ENCODE assay signal across 8 cellular contexts in the genomic region with DNA sequence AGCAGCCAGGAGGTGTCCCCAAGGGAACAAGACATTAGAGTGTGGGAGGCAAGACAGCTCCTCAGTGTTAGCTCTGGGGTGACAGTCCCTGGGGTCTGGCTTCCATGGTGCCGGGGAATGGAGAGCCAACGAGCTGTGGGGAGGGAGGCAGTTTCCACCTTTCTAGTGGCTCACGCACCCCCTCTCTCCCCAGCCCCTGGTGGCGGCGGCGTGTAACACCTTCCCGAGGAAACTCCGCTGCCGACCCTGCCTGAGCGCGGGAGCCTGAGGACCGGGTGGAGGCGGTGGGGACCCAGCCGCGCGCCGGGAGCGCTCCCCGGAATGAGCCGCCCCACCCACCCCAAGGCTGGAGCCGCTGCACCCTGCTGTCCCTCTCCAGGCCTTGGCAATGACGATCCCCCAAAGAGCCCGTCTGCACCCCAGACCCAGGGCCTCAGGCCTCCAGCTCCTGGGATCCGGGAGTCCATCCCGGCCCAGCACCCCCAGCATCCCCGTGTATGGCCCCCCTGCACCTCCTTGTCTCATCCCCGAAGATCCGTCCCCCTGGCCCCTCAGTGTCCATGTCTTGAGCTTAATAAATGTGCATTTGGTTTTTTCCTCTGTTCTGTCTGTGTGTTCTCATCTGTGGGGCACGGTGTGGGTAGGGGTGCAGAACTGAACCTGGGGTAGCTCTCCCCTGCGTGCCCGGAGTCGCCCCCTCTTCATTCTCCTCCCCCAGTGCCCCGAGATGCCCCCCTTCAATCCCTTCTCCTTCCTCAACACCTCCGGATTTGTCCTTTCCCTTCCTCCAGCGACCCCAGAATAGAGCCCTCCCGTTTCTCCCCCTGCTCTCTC. TPM values are rescaled to one million over a fixed set of nuclear protein-coding genes. Genes with fewer than 3 reads are reported as not detected.
A peak's percentile ranks its signal among the peaks of the same experiment; 100 is the strongest.
DNase-seq lines count a peak whose midpoint lies in the region; ATAC-seq and TF ChIP-seq lines count a peak whose summit lies in the region.

No MANE protein-coding gene starts in this region.

- DNase-seq in ELR (ENCODE audit: low read depth) (peak; percentile 76), KBM-7 (peak; percentile 64), mesothelial cell of epicardium (ENCODE audit: low spot score in 2 of 2, unreplicated experiment in 2 of 2) (peak; percentile 56 to 71), SK-N-DZ (ENCODE audit: low spot score) (no peak)
- peak; percentile 66 for DNase-seq in activated CD4-positive, alpha-beta T cell treated with anti-CD3 and anti-CD28 coated beads for 1 hour
- peak; percentile 87 for DNase-seq in stimulated activated CD8-positive, alpha-beta memory T cell treated with anti-CD3 and anti-CD28 coated beads, Interleukin-4, amount 100 ng/mL, for 48 hours

- H3K27ac Mint-ChIP-seq in dendritic cell treated with granulocyte-macrophage colony-stimulating factor and Interleukin-4, amounts not matched to agents 40 ng/mL and 50 ng/mL, for 4 days = peak overlapping the region; percentile 98
- no peak overlapping the region for H3K27ac Mint-ChIP-seq in mesothelial cell of epicardium

- H3K9me3 Mint-ChIP-seq in dendritic cell treated with granulocyte-macrophage colony-stimulating factor and Interleukin-4, amounts not matched to agents 40 ng/mL and 50 ng/mL, for 4 days = no peaks in the 10 kb centered on the region
- no peaks in the 10 kb centered on the region for H3K9me3 Mint-ChIP-seq in mesothelial cell of epicardium

- H3K27me3 Mint-ChIP-seq in dendritic cell treated with granulocyte-macrophage colony-stimulating factor and Interleukin-4, amounts not matched to agents 40 ng/mL and 50 ng/mL, for 4 days = peaks cover 14% of the 10 kb centered on the region
- H3K27me3 Mint-ChIP-seq in mesothelial cell of epicardium (ENCODE audit: low read depth) = peaks cover 33% of the 10 kb centered on the region

- H3K4me3 Mint-ChIP-seq in dendritic cell treated with granulocyte-macrophage colony-stimulating factor and Interleukin-4, amounts not matched to agents 40 ng/mL and 50 ng/mL, for 4 days = peak overlapping the region; percentile 100
- H3K4me3 Mint-ChIP-seq in mesothelial cell of epicardium = peak overlapping the region; percentile 82

- peak; percentile 88 for TF ChIP-seq CTCF in mesothelial cell of epicardium (IDR thresholded peaks at IDR 0.05; ENCODE audit: unreplicated experiment)

- in situ Hi-C loops in KBM-7 (cut with MboI; ENCODE audit: low pct_unique_long_range_greater_than_20kb, low sequenced_read_pairs) = no loop called here

- ATAC-seq in GM18502 (IDR thresholded peaks at IDR 0.05; ENCODE audit: poor library complexity, unreplicated experiment) = no peak

- intact Hi-C loops in dendritic cell treated with granulocyte-macrophage colony-stimulating factor and Interleukin-4, amounts not matched to agents 40 ng/mL and 50 ng/mL, for 4 days (cut with micrococcal nuclease) = loop anchor here (5.0 to 10.0 kb wide), 2 partner anchors 51 to 113 kb away; a partner anchor contains a TSS

- peaks cover 62% of the 10 kb centered on the region for H3K4me1 Mint-ChIP-seq in dendritic cell treated with granulocyte-macrophage colony-stimulating factor and Interleukin-4, amounts not matched to agents 40 ng/mL and 50 ng/mL, for 4 days (ENCODE audit: low read depth)
- H3K4me1 Mint-ChIP-seq in mesothelial cell of epicardium = peaks cover 30% of the 10 kb centered on the region

- peaks cover 43% of the 10 kb centered on the region for H3K36me3 Mint-ChIP-seq in dendritic cell treated with granulocyte-macrophage colony-stimulating factor and Interleukin-4, amounts not matched to agents 40 ng/mL and 50 ng/mL, for 4 days (ENCODE audit: low read depth)
- H3K36me3 Mint-ChIP-seq in mesothelial cell of epicardium = peaks cover 3% of the 10 kb centered on the region

RNA-seq across cellular contexts. Expression of a gene that starts 0.6 kb away (rescaled TPM):
- total RNA-seq in mesothelial cell of epicardium = 23.1 to 27.0 TPM (median 24.7 TPM) in 3 replicates
- not detected in 2 replicates for polyA plus RNA-seq in SK-N-DZ (2014; cell fraction: cytosol; rRNA removed)
- polyA plus RNA-seq in SK-N-DZ (2014; cell fraction: nucleus; rRNA removed) = not detected in 2 replicates

RNA-seq across cellular contexts. Expression of a gene that starts 10.9 kb away (rescaled TPM):
- total RNA-seq in mesothelial cell of epicardium = 0.41 to 1.3 TPM (median 0.69 TPM) in 3 replicates
- polyA plus RNA-seq in SK-N-DZ (2014; cell fraction: cytosol; rRNA removed) = not detected in 2 replicates
- polyA plus RNA-seq in SK-N-DZ (2014; cell fraction: nucleus; rRNA removed) = not detected in 2 replicates

RNA-seq across cellular contexts. Expression of a gene that starts 15.3 kb away (rescaled TPM):
- total RNA-seq in mesothelial cell of epicardium = 2.8 to 4.3 TPM (median 3.6 TPM) in 3 replicates
- not detected in 2 replicates for polyA plus RNA-seq in SK-N-DZ (2014; cell fraction: cytosol; rRNA removed)
- polyA plus RNA-seq in SK-N-DZ (2014; cell fraction: nucleus; rRNA removed) = not detected in 2 replicates

RNA-seq across cellular contexts. Expression of a gene that starts 19.1 kb away (rescaled TPM):
- total RNA-seq in mesothelial cell of epicardium = 1.1 to 2.0 TPM (median 1.4 TPM) in 3 replicates
- not detected in 2 replicates for polyA plus RNA-seq in SK-N-DZ (2014; cell fraction: cytosol; rRNA removed)
- not detected in 2 replicates for polyA plus RNA-seq in SK-N-DZ (2014; cell fraction: nucleus; rRNA removed)

RNA-seq across cellular contexts. Expression of a gene that starts 38.3 kb away (rescaled TPM):
- 5.5 to 8.3 TPM (median 6.6 TPM) in 3 replicates for total RNA-seq in mesothelial cell of epicardium
- not detected in 2 replicates for polyA plus RNA-seq in SK-N-DZ (2014; cell fraction: cytosol; rRNA removed)
- not detected in 2 replicates for polyA plus RNA-seq in SK-N-DZ (2014; cell fraction: nucleus; rRNA removed)
